33 cellular contexts compared by ENCODE assay signal in the genomic region with DNA sequence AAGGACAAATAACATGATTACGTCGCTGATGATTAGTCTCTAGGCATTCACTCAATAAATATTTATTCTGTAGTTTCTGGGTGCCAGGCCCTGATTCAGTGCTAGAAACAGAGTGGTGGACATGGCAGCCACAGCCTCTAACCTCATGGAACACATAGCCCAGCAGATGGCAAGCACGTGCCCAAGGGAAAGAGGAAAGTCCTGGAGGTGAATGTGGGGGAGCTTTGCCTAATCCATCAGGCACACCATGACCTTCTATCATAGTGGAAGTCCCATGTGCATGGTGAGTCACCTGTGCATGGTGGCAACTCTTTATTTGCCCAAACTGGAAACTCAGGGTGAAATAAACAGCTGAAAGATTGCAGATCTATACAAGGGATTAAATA.
DNase-seq lines count a peak whose midpoint lies in the region; ATAC-seq and TF ChIP-seq lines count a peak whose summit lies in the region.
"Had no signal": no experiment of that assay in that cellular context is flagged by ENCODE, and none has a peak within 500 bp of the region (broad histone marks: within the 10 kb centered on the region; RNA-seq: fewer than 3 reads in every experiment).

No MANE protein-coding gene starts in this region.

- H3K9me3 ChIP-seq in T-helper 17 cell (ENCODE audit: control insufficient read depth, low read length, poor library complexity, severe bottlenecking) (no peaks in the 10 kb centered on the region), stomach (no peaks in the 10 kb centered on the region)
- H3K9me3 ChIP-seq: ascending aorta, gastroesophageal sphincter, left ventricle myocardium inferior, neutrophil, sigmoid colon, testis had no signal

- H3K36me3 Mint-ChIP-seq in T-helper 17 cell (ENCODE audit: low read depth), result peaks cover 2% of the 10 kb centered on the region
- H3K36me3 Mint-ChIP-seq: activated naive CD8-positive, alpha-beta T cell; CD4-positive, CD25-positive, alpha-beta regulatory T cell; naive B cell had no signal

- ATAC-seq in T-helper 17 cell (no peak), foreskin keratinocyte (no peak), HG02610 (IDR thresholded peaks at IDR 0.05; ENCODE audit: unreplicated experiment) (no peak)
- ATAC-seq: activated CD8-positive, alpha-beta T cell treated with anti-CD3 and anti-CD28 coated beads, Interleukin-2, amount 10 ng/mL, durations not matched to agents 7 days and 5 days; esophagus mucosa had no signal

- H3K27ac ChIP-seq in foreskin keratinocyte (no peak overlapping the region), stomach (peak overlapping the region in 3 of 5 donors; percentile 3 to 60 (median 50)), caudate nucleus (ENCODE audit: low read depth, low read length) (no peak overlapping the region)
- H3K27ac ChIP-seq: ascending aorta, cardiac muscle cell, left ventricle myocardium inferior, SK-N-MC, testis had no signal

- H3K4me1 Mint-ChIP-seq in T-helper 17 cell, result peaks cover 5% of the 10 kb centered on the region

- peaks cover 7% of the 10 kb centered on the region for H3K27me3 Mint-ChIP-seq in T-helper 17 cell
- H3K27me3 Mint-ChIP-seq: activated naive CD8-positive, alpha-beta T cell had no signal

- 26 to 51% (median 29%) methylated on average over 3 of the region's 3 CpGs for WGBS in stomach, 5 donors

- H3K27me3 ChIP-seq in foreskin keratinocyte (no peaks in the 10 kb centered on the region), stomach (no peaks in the 10 kb centered on the region)
- H3K27me3 ChIP-seq: ascending aorta, cardiac muscle cell, gastroesophageal sphincter, neutrophil, sigmoid colon, testis had no signal

- TF ChIP-seq CTCF in foreskin keratinocyte (conservative IDR thresholded peaks at IDR 0.05), result peak; percentile 19
- TF ChIP-seq CTCF in stomach (IDR thresholded peaks at IDR 0.05), result no peak

- H3K4me1 ChIP-seq in foreskin keratinocyte (peaks cover 7% of the 10 kb centered on the region), stomach (peaks cover 14 to 34% (median 18%) of the 10 kb centered on the region in 4 donors)
- H3K4me1 ChIP-seq: ascending aorta had no signal

- DNase-seq in NCI-H146 (lab: John Stamatoyannopoulos, UW) (peak; percentile 43), NCI-H146 treated with DMSO at 0.1 percent for 48 hours (lab: John Stamatoyannopoulos, UW; ENCODE audit: unreplicated experiment) (no peak), T-helper 17 cell (no peak), foreskin keratinocyte (no peak), stomach (peak; percentile 42), caudate nucleus (lab: John Stamatoyannopoulos, UW) (no peak), NCI-H1105 treated with DMSO at 0.1 percent for 48 hours (lab: John Stamatoyannopoulos, UW) (no peak)
- DNase-seq: 8988T; activated CD8-positive, alpha-beta T cell treated with anti-CD3 and anti-CD28 coated beads, Interleukin-2, amount 10 ng/mL, durations not matched to agents 7 days and 5 days; activated effector memory CD4-positive, alpha-beta T cell treated with Interleukin-2 at 50 U/mL for 16 hours; activated T-cell treated with anti-CD3 and anti-CD28 coated beads for 4 hours; CD4-positive, CD25-positive, alpha-beta regulatory T cell; DMS79 treated with DMSO at 0.1 percent for 48 hours; effector memory CD4-positive, alpha-beta T cell; hippocampal formation; immature natural killer cell; Karpas-422; left ventricle myocardium inferior; naive B cell; NCI-H1930; NCI-H345; sigmoid colon; stimulated activated naive CD4-positive, alpha-beta T cell treated with Interleukin-2 at 50 U/mL for 16 hours; testis had no signal

- no peak for TF ChIP-seq POLR2A in stomach (IDR thresholded peaks at IDR 0.05)

- intact Hi-C loops in stomach (cut with DNase I; ENCODE audit: low total_unique reads), result no loop called here

- H3K4me3 Mint-ChIP-seq in T-helper 17 cell, result no peak overlapping the region
- H3K4me3 Mint-ChIP-seq: activated CD8-positive, alpha-beta T cell treated with anti-CD3 and anti-CD28 coated beads, Interleukin-2, amount 10 ng/mL, durations not matched to agents 7 days and 5 days; activated naive CD8-positive, alpha-beta T cell; CD4-positive, CD25-positive, alpha-beta regulatory T cell; immature natural killer cell; naive B cell had no signal

- no peaks in the 10 kb centered on the region for H3K36me3 ChIP-seq in stomach
- H3K36me3 ChIP-seq: ascending aorta, cardiac muscle cell, gastroesophageal sphincter, left ventricle myocardium inferior, neutrophil, sigmoid colon had no signal

- no peak overlapping the region for H3K4me3 ChIP-seq in stomach
- H3K4me3 ChIP-seq: ascending aorta, cardiac muscle cell, coronary artery, gastroesophageal sphincter, left ventricle myocardium inferior, sigmoid colon, SK-N-MC, testis had no signal

- TF ChIP-seq EP300 in stomach (IDR thresholded peaks at IDR 0.05), result no peak

- H3K27ac Mint-ChIP-seq in T-helper 17 cell, result peak overlapping the region; percentile 77
- H3K27ac Mint-ChIP-seq: activated CD8-positive, alpha-beta T cell treated with anti-CD3 and anti-CD28 coated beads, Interleukin-2, amount 10 ng/mL, durations not matched to agents 7 days and 5 days; activated naive CD8-positive, alpha-beta T cell; CD4-positive, CD25-positive, alpha-beta regulatory T cell had no signal

Comparison
In these comparisons a context has a peak if more than half of its experiments do, and no peak if none do; other contexts are left out.
1. DNase-seq: peak in NCI-H146 (single experiment) and stomach (single experiment); none in NCI-H146 treated with DMSO at 0.1 percent for 48 hours (single experiment), T-helper 17 cell (0 of 3), foreskin keratinocyte (0 of 2), caudate nucleus (0 of 61) and NCI-H1105 treated with DMSO at 0.1 percent for 48 hours (single experiment).
2. H3K27ac ChIP-seq: peak in stomach (3 of 5); none in foreskin keratinocyte (single experiment) and caudate nucleus (single experiment).